15 cellular contexts compared by ENCODE assay signal in the genomic region with DNA sequence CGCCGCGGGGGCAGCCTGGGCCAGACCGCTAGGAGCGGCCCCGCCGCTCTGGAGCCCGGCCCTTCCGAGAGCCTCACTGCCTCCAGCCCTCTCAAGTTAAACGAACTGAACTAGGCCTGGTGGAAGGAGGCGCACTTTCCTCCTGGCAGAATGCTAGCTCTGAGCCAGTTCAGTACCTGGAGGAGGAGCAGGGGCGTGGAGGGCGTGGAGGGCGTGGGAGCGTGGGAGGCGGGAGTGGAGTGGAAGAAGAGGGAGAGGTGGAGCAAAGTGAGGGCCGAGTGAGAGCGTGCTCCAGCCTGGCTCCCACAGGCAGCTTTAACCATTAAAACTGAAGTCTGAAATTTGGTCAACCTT. TPM values are rescaled to one million over a fixed set of nuclear protein-coding genes. Genes with fewer than 3 reads are reported as not detected.
DNase-seq lines count a peak whose midpoint lies in the region; ATAC-seq, FAIRE-seq and TF ChIP-seq lines count a peak whose summit lies in the region.
"Had no signal": no experiment of that assay in that cellular context is flagged by ENCODE, and none has a peak within 500 bp of the region (broad histone marks: within the 10 kb centered on the region; RNA-seq: fewer than 3 reads in every experiment).

No MANE protein-coding gene starts in this region.

- TF ChIP-seq CTCF in heart left ventricle (IDR thresholded peaks at IDR 0.05) (no peak), keratinocyte (optimal IDR thresholded peaks at IDR 0.05 in 1 of 3, IDR thresholded peaks at IDR 0.05 in 1 of 3, conservative IDR thresholded peaks at IDR 0.05 in 1 of 3; ENCODE audit: extremely low read depth in 1 of 3, insufficient read depth in 2 of 3, low read length in 3 of 3) (no peak)

- TF ChIP-seq POLR2A in heart left ventricle (IDR thresholded peaks at IDR 0.05), result no peak

- peaks cover 7 to 74% (median 38%) of the 10 kb centered on the region in 12 donors for H3K4me1 ChIP-seq in heart left ventricle
- H3K4me1 ChIP-seq in keratinocyte (ENCODE audit: control insufficient read depth, extremely low read depth, insufficient read depth, low read length), result peaks cover 46% of the 10 kb centered on the region
- H3K4me1 ChIP-seq in thymus (ENCODE audit: control insufficient read depth, insufficient read depth, low read length), result no peaks in the 10 kb centered on the region
- H3K4me1 ChIP-seq: neural progenitor cell had no signal

- H3K27ac Mint-ChIP-seq in immature natural killer cell, result no peak overlapping the region
- H3K27ac Mint-ChIP-seq: activated B cell treated with CpG ODN at 0.5 μM for 24 hours, neural progenitor cell had no signal

- H3K4me2 ChIP-seq in keratinocyte (ENCODE audit: control insufficient read depth, extremely low read depth, insufficient read depth, low read depth, low read length), result peak overlapping the region; percentile 35
- H3K4me2 ChIP-seq: neural progenitor cell had no signal

- 44 to 60% (median 51%) methylated on average over 11 to 18 of the region's 18 CpGs for WGBS in heart left ventricle, 4 donors
- WGBS in thymus, result 94% methylated on average over 18 of the region's 18 CpGs

- H3K4me1 Mint-ChIP-seq in immature natural killer cell, result peaks cover 51 to 57% of the 10 kb centered on the region in 2 donors
- H3K4me1 Mint-ChIP-seq: neural progenitor cell had no signal

- H3K9ac ChIP-seq in keratinocyte (ENCODE audit: control insufficient read depth, extremely low read depth, insufficient read depth, low read length), result no peak overlapping the region
- H3K9ac ChIP-seq: neural progenitor cell had no signal

- DNase-seq in heart left ventricle (no peak), left ventricle myocardium superior (no peak), keratinocyte (ENCODE audit: low read depth, low spot score) (no peak), immature natural killer cell (no peak), T-helper 9 cell (no peak)
- DNase-seq: activated B cell treated with CpG ODN at 0.5 μM for 24 hours; CD4-positive, alpha-beta memory T cell; NCI-H1048; NCI-H446 had no signal

- dilution Hi-C loops in keratinocyte (cut with MboI; ENCODE audit: extremely low pct_ligation_motif_present, low sequenced_read_pairs), result no loop called here

- H3K27ac ChIP-seq in heart left ventricle (peak overlapping the region in 9 of 12 donors; percentile 49 to 91 (median 60)), keratinocyte (ENCODE audit: control insufficient read depth, insufficient read depth, low read length) (peak overlapping the region; percentile 24), thymus (ENCODE audit: low read depth) (peak overlapping the region; percentile 38)
- H3K27ac ChIP-seq: cardiac muscle cell, neural progenitor cell had no signal

- no peak for FAIRE-seq in keratinocyte (lab: Jason Lieb, UNC)
- FAIRE-seq: GM12891 had no signal

- intact Hi-C loops in heart left ventricle (cut with DNase I), result no loop called here
- intact Hi-C loops in left ventricle myocardium superior (cut with micrococcal nuclease), result no loop called here

- no peaks in the 10 kb centered on the region for H4K20me1 ChIP-seq in keratinocyte (ENCODE audit: control insufficient read depth, extremely low read depth, insufficient read depth, low read length)

- H3K4me3 Mint-ChIP-seq in immature natural killer cell, result no peak overlapping the region
- H3K4me3 Mint-ChIP-seq: activated B cell treated with CpG ODN at 0.5 μM for 24 hours, neural progenitor cell had no signal

- peaks cover 9 to 20% (median 19%) of the 10 kb centered on the region in 3 donors for H3K27me3 Mint-ChIP-seq in immature natural killer cell (ENCODE audit: low read depth in 3 of 3)
- H3K27me3 Mint-ChIP-seq: activated naive CD4-positive, alpha-beta T cell treated with anti-CD3 and anti-CD28 coated beads, Interleukin-2, amount 50 U/mL, for 24 hours; CD4-positive, alpha-beta memory T cell had no signal

- H3K9me3 ChIP-seq in heart left ventricle, result no peaks in the 10 kb centered on the region
- H3K9me3 ChIP-seq in keratinocyte (ENCODE audit: control insufficient read depth, low read depth, low read length), result no peaks in the 10 kb centered on the region
- H3K9me3 ChIP-seq in thymus (ENCODE audit: control insufficient read depth), result no peaks in the 10 kb centered on the region

- peaks cover 2% of the 10 kb centered on the region for H3K9me1 ChIP-seq in keratinocyte (ENCODE audit: control insufficient read depth, extremely low read depth, insufficient read depth, low read length)

- peaks cover 4 to 12% (median 9%) of the 10 kb centered on the region in 3 donors for H3K36me3 Mint-ChIP-seq in immature natural killer cell
- H3K36me3 Mint-ChIP-seq: neural progenitor cell had no signal

- H3K79me2 ChIP-seq in keratinocyte (ENCODE audit: control insufficient read depth, insufficient read depth, low read length), result no peaks in the 10 kb centered on the region

- H3K27me3 ChIP-seq in heart left ventricle (peaks cover 0 to 27% (median 6%) of the 10 kb centered on the region in 9 donors), keratinocyte (ENCODE audit: control insufficient read depth, extremely low read depth, insufficient read depth, low read length) (peaks cover 3% of the 10 kb centered on the region), thymus (ENCODE audit: control insufficient read depth, insufficient read depth) (no peaks in the 10 kb centered on the region)
- H3K27me3 ChIP-seq: cardiac muscle cell had no signal

- H3K4me3 ChIP-seq in heart left ventricle (peak overlapping the region in 7 of 12 donors; percentile 1 to 70 (median 18)), keratinocyte (ENCODE audit: control insufficient read depth in 2 of 3, extremely low read depth in 1 of 3, insufficient read depth in 2 of 3, low read depth in 1 of 3, low read length in 3 of 3) (no peak overlapping the region), thymus (ENCODE audit: low read length) (no peak overlapping the region)
- H3K4me3 ChIP-seq: cardiac muscle cell, neural progenitor cell had no signal

- no peaks in the 10 kb centered on the region for H3K9me3 Mint-ChIP-seq in immature natural killer cell
- H3K9me3 Mint-ChIP-seq: activated B cell treated with CpG ODN at 0.5 μM for 24 hours; activated naive CD4-positive, alpha-beta T cell treated with anti-CD3 and anti-CD28 coated beads, Interleukin-2, amount 50 U/mL, for 24 hours; neural progenitor cell had no signal

- H3K36me3 ChIP-seq in heart left ventricle (peaks cover 0 to 28% (median 10%) of the 10 kb centered on the region in 9 donors), keratinocyte (ENCODE audit: control insufficient read depth in 2 of 2, extremely low read depth in 1 of 2, insufficient read depth in 2 of 2, low read length in 2 of 2) (peaks cover 3 to 4% of the 10 kb centered on the region in 2 experiments), thymus (ENCODE audit: control insufficient read depth, insufficient read depth) (no peaks in the 10 kb centered on the region)
- H3K36me3 ChIP-seq: cardiac muscle cell, neural progenitor cell had no signal

- no peak overlapping the region for H2AFZ ChIP-seq in keratinocyte (ENCODE audit: control insufficient read depth, low read length)
- H2AFZ ChIP-seq: neural progenitor cell had no signal

- peak in 1 of 4 donors; percentile 0 for ATAC-seq in heart left ventricle
- ATAC-seq in left ventricle myocardium superior, result no peak

RNA-seq across cellular contexts. Expression of gene LTB4R, which starts 5.3 kb away (rescaled TPM):
- total RNA-seq in heart left ventricle (1 to 10 TPM in 8 of 9 donors, under 1 TPM in 1; 0.92 to 8.8 (median 1.7) TPM), left ventricle myocardium superior (1.6 TPM)
- polyA plus RNA-seq in heart left ventricle (1 to 10 TPM; 1.2 to 2.2 TPM), keratinocyte (8.6 to 20.4 TPM (median 14.6 TPM) in 3 replicates), thymus (73.3 TPM), immature natural killer cell (10 to 100 TPM; 12.4 to 13.7 (median 12.7) TPM)
- 8.4 TPM for polyA plus RNA-seq in keratinocyte (2011; ENCODE audit: low read depth)
- 3.0 and 4.3 TPM in 2 replicates for polyA plus RNA-seq in keratinocyte (2011; cell fraction: cytosol; rRNA removed)
- polyA plus RNA-seq in keratinocyte (2011; cell fraction: nucleus; rRNA removed), result 53.5 and 61.4 TPM in 2 replicates
- 8.4 and 41.2 TPM in 2 replicates for polyA plus RNA-seq in keratinocyte (2012; ENCODE audit: low replicate concordance)
- polyA minus RNA-seq in keratinocyte, result 16.4 to 31.6 TPM (median 21.6 TPM) in 3 replicates
- polyA minus RNA-seq in keratinocyte (2011; cell fraction: cytosol; rRNA and poly(A)+ RNA removed), result 11.1 TPM
- polyA minus RNA-seq in keratinocyte (2011; cell fraction: nucleus; rRNA and poly(A)+ RNA removed), result 12.5 and 15.4 TPM in 2 replicates

RNA-seq across cellular contexts. Expression of gene LTB4R2, which starts 6.6 kb away (rescaled TPM):
- total RNA-seq in heart left ventricle (1 to 10 TPM in 7 of 9 donors, under 1 TPM in 2; 0.81 to 3.8 (median 1.6) TPM), left ventricle myocardium superior (1.5 TPM)
- polyA plus RNA-seq in heart left ventricle (under 1 TPM; 0.53 to 0.64 TPM), keratinocyte (5.4 to 13.4 TPM (median 7.9 TPM) in 3 replicates), thymus (6.5 TPM), immature natural killer cell (1 to 10 TPM; 2.1 to 4.9 (median 3.9) TPM)
- polyA plus RNA-seq in keratinocyte (2011; ENCODE audit: low read depth), result 3.9 TPM
- polyA plus RNA-seq in keratinocyte (2011; cell fraction: cytosol; rRNA removed), result 1.2 and 2.7 TPM in 2 replicates
- 28.9 and 46.2 TPM in 2 replicates for polyA plus RNA-seq in keratinocyte (2011; cell fraction: nucleus; rRNA removed)
- polyA plus RNA-seq in keratinocyte (2012; ENCODE audit: low replicate concordance), result 8.7 and 19.1 TPM in 2 replicates
- 6.4 to 9.3 TPM (median 6.9 TPM) in 3 replicates for polyA minus RNA-seq in keratinocyte
- polyA minus RNA-seq in keratinocyte (2011; cell fraction: cytosol; rRNA and poly(A)+ RNA removed), result 16.9 TPM
- 33.0 TPM in 2 replicates for polyA minus RNA-seq in keratinocyte (2011; cell fraction: nucleus; rRNA and poly(A)+ RNA removed)

RNA-seq across cellular contexts. Expression of gene CIDEB, which starts 8.8 kb away (rescaled TPM):
- 10 to 100 TPM in 1 of 9 donors, 1 to 10 TPM in 8; 1.7 to 10.1 (median 3.0) TPM for total RNA-seq in heart left ventricle
- 1 to 10 TPM; 2.6 to 3.2 TPM for polyA plus RNA-seq in heart left ventricle
- 3.9 TPM for total RNA-seq in left ventricle myocardium superior
- 2.4 to 3.7 TPM (median 2.6 TPM) in 3 replicates for polyA plus RNA-seq in keratinocyte
- 5.1 TPM for polyA plus RNA-seq in keratinocyte (2011; ENCODE audit: low read depth)
- 1.7 and 1.8 TPM in 2 replicates for polyA plus RNA-seq in keratinocyte (2011; cell fraction: cytosol; rRNA removed)
- 2.1 and 2.8 TPM in 2 replicates for polyA plus RNA-seq in keratinocyte (2011; cell fraction: nucleus; rRNA removed)
- polyA plus RNA-seq in keratinocyte (2012; ENCODE audit: low replicate concordance), result 3.2 and 4.2 TPM in 2 replicates
- 0.99 to 3.9 TPM (median 1.3 TPM) in 3 replicates for polyA minus RNA-seq in keratinocyte
- polyA minus RNA-seq in keratinocyte (2011; cell fraction: cytosol; rRNA and poly(A)+ RNA removed), result 1.5 TPM
- polyA minus RNA-seq in keratinocyte (2011; cell fraction: nucleus; rRNA and poly(A)+ RNA removed), result 0.63 and 0.78 TPM in 2 replicates
- 13.4 TPM for polyA plus RNA-seq in thymus
- polyA plus RNA-seq in immature natural killer cell, result 10 to 100 TPM; 31.6 to 81.9 (median 52.1) TPM
- total RNA-seq: A172, cardiac muscle cell had no signal
- polyA plus RNA-seq: cardiac muscle cell had no signal

RNA-seq across cellular contexts. Expression of gene NOP9, which starts 16.9 kb away (rescaled TPM):
- 10 to 100 TPM; 22.1 to 34.0 (median 27.8) TPM for total RNA-seq in heart left ventricle
- polyA plus RNA-seq in heart left ventricle, result 10 to 100 TPM; 13.5 to 29.8 TPM
- 25.5 TPM for total RNA-seq in left ventricle myocardium superior
- 16.5 to 25.3 TPM (median 19.9 TPM) in 3 replicates for polyA plus RNA-seq in keratinocyte
- 8.4 TPM for polyA plus RNA-seq in keratinocyte (2011; ENCODE audit: low read depth)
- polyA plus RNA-seq in keratinocyte (2011; cell fraction: cytosol; rRNA removed), result 19.6 and 22.7 TPM in 2 replicates
- 63.3 and 70.4 TPM in 2 replicates for polyA plus RNA-seq in keratinocyte (2011; cell fraction: nucleus; rRNA removed)
- polyA plus RNA-seq in keratinocyte (2012; ENCODE audit: low replicate concordance), result 19.0 and 25.4 TPM in 2 replicates
- 47.2 to 59.5 TPM (median 50.4 TPM) in 3 replicates for polyA minus RNA-seq in keratinocyte
- 33.8 TPM for polyA minus RNA-seq in keratinocyte (2011; cell fraction: cytosol; rRNA and poly(A)+ RNA removed)
- polyA minus RNA-seq in keratinocyte (2011; cell fraction: nucleus; rRNA and poly(A)+ RNA removed), result 35.6 and 45.4 TPM in 2 replicates
- 7.9 TPM for polyA plus RNA-seq in thymus
- 1 to 10 TPM in 2 of 3 donors, not detected in 1; 1.4 to 2.4 TPM for polyA plus RNA-seq in immature natural killer cell

RNA-seq across cellular contexts. Expression of gene DHRS1, which starts 17.0 kb away (rescaled TPM):
- total RNA-seq in heart left ventricle (10 to 100 TPM in 6 of 9 donors, 1 to 10 TPM in 3; 6.3 to 18.1 (median 11.3) TPM), left ventricle myocardium superior (5.9 TPM)
- polyA plus RNA-seq in heart left ventricle (10 to 100 TPM in 1 of 2 donors, 1 to 10 TPM in 1; 5.5 to 10.7 TPM), keratinocyte (65.1 to 130 TPM (median 75.0 TPM) in 3 replicates), thymus (59.6 TPM), immature natural killer cell (10 to 100 TPM; 31.4 to 35.9 (median 31.7) TPM)
- 55.9 TPM for polyA plus RNA-seq in keratinocyte (2011; ENCODE audit: low read depth)
- polyA plus RNA-seq in keratinocyte (2011; cell fraction: cytosol; rRNA removed), result 131 and 161 TPM in 2 replicates
- polyA plus RNA-seq in keratinocyte (2011; cell fraction: nucleus; rRNA removed), result 263 and 309 TPM in 2 replicates
- polyA plus RNA-seq in keratinocyte (2012; ENCODE audit: low replicate concordance), result 100 and 165 TPM in 2 replicates
- 173 to 348 TPM (median 179 TPM) in 3 replicates for polyA minus RNA-seq in keratinocyte
- polyA minus RNA-seq in keratinocyte (2011; cell fraction: cytosol; rRNA and poly(A)+ RNA removed), result 222 TPM
- polyA minus RNA-seq in keratinocyte (2011; cell fraction: nucleus; rRNA and poly(A)+ RNA removed), result 53.4 and 72.1 TPM in 2 replicates

Comparison
In these comparisons a context has a peak if more than half of its experiments do, and no peak if none do; other contexts are left out.
1. H3K4me3 ChIP-seq: peak in heart left ventricle (7 of 12); none in keratinocyte (0 of 3) and thymus (single experiment).
2. Peak in every context shown above with its lines, with median percentiles within 50 percentile points of each other: H3K27ac ChIP-seq.